In the genomic region with DNA sequence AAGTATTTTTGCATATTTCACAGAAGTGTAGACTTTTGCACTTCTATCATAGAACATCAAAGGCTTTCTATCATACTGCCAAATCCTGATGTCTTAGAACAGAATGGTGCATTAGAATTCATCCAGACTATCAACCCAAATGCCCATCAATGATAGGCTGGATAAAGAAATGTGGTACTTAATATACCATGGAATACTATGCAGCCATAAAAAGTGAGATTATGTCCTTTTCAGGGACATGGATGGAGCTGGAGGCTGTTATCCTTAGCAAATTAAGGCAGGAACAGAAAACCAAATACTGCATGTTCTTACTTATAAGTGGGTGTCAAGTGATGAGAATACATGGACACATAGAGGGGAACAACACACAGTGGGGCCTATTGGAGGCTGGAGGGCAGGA, we compare ENCODE assay signal across 10 cellular contexts.
"Had no signal": no experiment of that assay in that cellular context is flagged by ENCODE, and none has a peak within 500 bp of the region (broad histone marks: within the 10 kb centered on the region; RNA-seq: fewer than 3 reads in every experiment).

No MANE protein-coding gene starts in this region.

- H3K4me2 ChIP-seq: KMS-11 had no signal

- DNase-seq: GM23248, H9, HCEC 1CT, IMR-90, Karpas-422, KBM-7 had no signal

- H3K4me3 Mint-ChIP-seq: H9 had no signal

- H2AFZ ChIP-seq: GM23248 had no signal

- H3K27ac ChIP-seq: GM23248, KMS-11 had no signal

- FAIRE-seq: H1, H54, HTR-8/SVneo had no signal

- H3K9me3 Mint-ChIP-seq: H9 had no signal

- H3K4me3 ChIP-seq: GM23248 had no signal
